In the genomic region with DNA sequence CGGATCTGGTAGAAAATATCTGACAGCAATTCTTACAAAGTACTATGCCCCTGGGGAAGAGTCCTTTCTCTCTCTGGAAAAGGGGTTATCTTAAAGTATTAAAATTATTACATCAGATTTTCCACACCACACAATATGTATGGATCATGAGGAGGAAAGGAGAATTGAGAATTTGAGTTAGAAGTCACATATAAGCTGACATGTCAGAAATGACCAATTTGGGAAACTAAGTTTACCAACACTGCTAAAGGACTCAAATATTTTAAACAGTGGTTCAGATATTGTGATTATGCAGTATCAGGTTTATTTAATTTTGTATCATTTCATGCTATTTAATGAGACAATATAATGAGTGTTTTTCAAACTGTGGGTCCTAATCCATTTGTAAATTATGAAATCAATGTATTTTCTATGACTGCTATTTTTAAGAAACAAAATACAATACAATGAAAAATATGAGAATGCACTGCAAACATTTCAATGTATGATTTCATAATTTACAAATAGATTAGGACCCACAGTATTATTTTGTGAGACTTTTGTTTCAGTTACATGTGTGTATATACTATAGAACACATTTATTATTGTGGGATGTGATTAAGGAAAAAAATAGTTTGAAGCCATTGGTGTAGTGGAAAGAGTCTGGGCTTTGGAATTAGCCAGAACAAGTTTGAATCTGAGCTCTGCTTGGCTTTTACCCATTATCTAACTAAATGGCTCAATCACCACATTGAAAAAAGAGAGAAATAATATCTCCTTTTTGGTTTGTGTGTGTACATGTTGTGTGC, we compare ENCODE assay signal across 31 cellular contexts. TPM values are rescaled to one million over a fixed set of nuclear protein-coding genes. Genes with fewer than 3 reads are reported as not detected.
"Had no signal": no experiment of that assay in that cellular context is flagged by ENCODE, and none has a peak within 500 bp of the region (broad histone marks: within the 10 kb centered on the region; RNA-seq: fewer than 3 reads in every experiment).

No MANE protein-coding gene starts in this region.

- FAIRE-seq: bronchial epithelial cell, TTC549 had no signal

- H3K9me3 ChIP-seq: MG63, Peyer's patch, SK-N-SH had no signal

- H3K27ac ChIP-seq: Peyer's patch, SJSA1 had no signal

- H3K36me3 ChIP-seq: MG63, Peyer's patch, SJSA1 had no signal

- DNase-seq: activated CD4-positive, alpha-beta memory T cell treated with anti-CD3 and anti-CD28 coated beads, Interleukin-2, amount 10 ng/mL, durations not matched to agents 7 days and 5 days; activated CD4-positive, alpha-beta T cell treated with anti-CD3 and anti-CD28 coated beads for 1 hour; activated CD4-positive, alpha-beta T cell treated with anti-CD3 and anti-CD28 coated beads for 48 hours; activated CD4-positive, CD25-positive, alpha-beta regulatory T cell; activated CD8-positive, alpha-beta memory T cell treated with anti-CD3 and anti-CD28 coated beads for 24 hours; activated CD8-positive, alpha-beta memory T cell treated with anti-CD3 and anti-CD28 coated beads, Interleukin-2, amount 10 ng/mL, durations not matched to agents 7 days and 5 days; activated CD8-positive, alpha-beta memory T cell treated with anti-CD3 and anti-CD28 coated beads, Interleukin-2, amount 50 U/mL, for 48 hours; activated effector memory CD4-positive, alpha-beta T cell treated with anti-CD3 and anti-CD28 coated beads, Interleukin-2, amount 50 U/mL, for 16 hours; activated naive CD4-positive, alpha-beta T cell; activated naive CD8-positive, alpha-beta T cell treated with anti-CD3 and anti-CD28 coated beads, Interleukin-2, amount 10 ng/mL, durations not matched to agents 7 days and 5 days; activated T-cell treated with anti-CD3 and anti-CD28 coated beads, Interleukin-2, amount 50 U/mL, for 48 hours; cerebellar nuclear complex; MG63; NCI-H1048; NCI-H1436; NCI-H1694; NCI-H2081 treated with DMSO at 0.1 percent for 48 hours; NCI-H226; NCI-H524 treated with DMSO at 0.1 percent for 48 hours; Peyer's patch; RPMI8226; SK-N-SH had no signal

- H3K4me3 ChIP-seq: MG63, SJSA1 had no signal

- H3K9ac ChIP-seq: SK-N-SH had no signal

- H3K27ac Mint-ChIP-seq: activated CD4-positive, alpha-beta memory T cell treated with anti-CD3 and anti-CD28 coated beads, Interleukin-2, amount 10 ng/mL, durations not matched to agents 7 days and 5 days; activated CD8-positive, alpha-beta memory T cell treated with anti-CD3 and anti-CD28 coated beads, Interleukin-2, amount 10 ng/mL, durations not matched to agents 7 days and 5 days; activated naive CD4-positive, alpha-beta T cell treated with anti-CD3 and anti-CD28 coated beads, Interleukin-2, amount 50 U/mL, for 24 hours; activated naive CD8-positive, alpha-beta T cell treated with anti-CD3 and anti-CD28 coated beads, Interleukin-2, amount 10 ng/mL, durations not matched to agents 7 days and 5 days; brain; T-helper 1 cell treated with Interleukin-12 subunit alpha and Interleukin-12 subunit beta and Interleukin-4 antibody, amounts not matched to agents 30 μg/mL and 1 μg/mL, for 36 hours; T-helper 2 cell treated with Interferon-gamma antibody and Interleukin-4, amounts not matched to agents 5 μg/mL and 100 μg/mL, for 36 hours had no signal

- H3K9me3 Mint-ChIP-seq: activated CD4-positive, alpha-beta memory T cell treated with anti-CD3 and anti-CD28 coated beads, Interleukin-2, amount 10 ng/mL, durations not matched to agents 7 days and 5 days; activated naive CD4-positive, alpha-beta T cell treated with anti-CD3 and anti-CD28 coated beads, Interleukin-2, amount 50 U/mL, for 24 hours; activated naive CD8-positive, alpha-beta T cell treated with anti-CD3 and anti-CD28 coated beads, Interleukin-2, amount 10 ng/mL, durations not matched to agents 7 days and 5 days; T-helper 1 cell treated with Interleukin-12 subunit alpha and Interleukin-12 subunit beta and Interleukin-4 antibody, amounts not matched to agents 30 μg/mL and 1 μg/mL, for 36 hours; T-helper 2 cell treated with Interferon-gamma antibody and Interleukin-4, amounts not matched to agents 5 μg/mL and 100 μg/mL, for 36 hours had no signal

- ATAC-seq: activated CD8-positive, alpha-beta memory T cell treated with anti-CD3 and anti-CD28 coated beads, Interleukin-2, amount 10 ng/mL, durations not matched to agents 7 days and 5 days had no signal

- H3K36me3 Mint-ChIP-seq: activated CD8-positive, alpha-beta memory T cell treated with anti-CD3 and anti-CD28 coated beads, Interleukin-2, amount 10 ng/mL, durations not matched to agents 7 days and 5 days; activated naive CD8-positive, alpha-beta T cell treated with anti-CD3 and anti-CD28 coated beads, Interleukin-2, amount 10 ng/mL, durations not matched to agents 7 days and 5 days; brain had no signal

RNA-seq across cellular contexts. Expression of a gene that starts 1.8 kb away (rescaled TPM):
- total RNA-seq: activated CD4-positive, alpha-beta memory T cell treated with anti-CD3 and anti-CD28 coated beads, Interleukin-2, amount 10 ng/mL, durations not matched to agents 7 days and 5 days; activated CD8-positive, alpha-beta memory T cell treated with anti-CD3 and anti-CD28 coated beads, Interleukin-2, amount 10 ng/mL, durations not matched to agents 7 days and 5 days; activated naive CD8-positive, alpha-beta T cell treated with anti-CD3 and anti-CD28 coated beads, Interleukin-2, amount 10 ng/mL, durations not matched to agents 7 days and 5 days; bronchial epithelial cell; NCI-H460; Peyer's patch; SJSA1 had no signal
- polyA plus RNA-seq: adipose tissue had no signal
